In the genomic region with DNA sequence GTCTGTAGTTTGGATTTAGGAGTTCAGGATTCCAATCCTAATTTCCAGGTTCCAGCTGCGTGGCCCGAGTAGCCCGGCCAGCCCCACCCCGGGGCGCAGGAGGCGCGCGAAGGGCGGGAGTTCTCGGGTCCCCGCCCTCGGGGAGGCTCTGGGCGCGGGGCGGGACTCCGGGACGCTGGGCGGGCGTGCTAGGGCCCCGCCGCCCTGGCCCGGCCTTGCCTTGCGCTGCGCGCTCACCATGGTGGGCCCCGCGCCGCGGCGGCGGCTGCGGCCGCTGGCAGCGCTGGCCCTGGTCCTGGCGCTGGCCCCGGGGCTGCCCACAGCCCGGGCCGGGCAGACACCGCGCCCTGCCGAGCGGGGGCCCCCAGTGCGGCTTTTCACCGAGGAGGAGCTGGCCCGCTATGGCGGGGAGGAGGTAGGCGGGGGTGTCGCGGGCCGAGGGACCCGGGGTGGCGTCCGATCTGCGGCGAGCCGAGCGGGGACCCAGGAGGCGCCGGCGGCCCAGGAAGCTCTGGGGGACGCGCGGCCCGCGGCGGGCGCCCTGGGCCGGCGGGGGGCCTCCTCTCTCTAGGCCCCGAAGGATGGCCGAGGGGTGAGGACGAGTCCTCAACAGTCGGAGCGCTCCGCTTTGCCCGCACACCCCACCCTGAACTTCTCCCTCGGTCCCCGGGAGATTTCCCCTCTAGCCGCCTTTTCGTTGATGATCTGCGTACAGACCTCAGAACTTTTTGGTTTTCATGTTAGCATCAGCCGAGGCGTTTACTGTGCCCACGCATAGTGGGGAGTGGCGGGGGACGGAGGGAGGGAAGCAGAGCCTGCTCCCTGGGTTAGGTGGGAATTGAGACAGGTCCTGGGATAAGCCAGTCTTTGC, we compare ENCODE assay signal across 8 cellular contexts. TPM values are rescaled to one million over a fixed set of nuclear protein-coding genes. Genes with fewer than 3 reads are reported as not detected.
DNase-seq lines count a peak whose midpoint lies in the region; ATAC-seq and TF ChIP-seq lines count a peak whose summit lies in the region.

Gene NENF, plus strand, starts transcription at position 215 of the 871 bp plus-strand sequence. Its CDS starts 24 bp downstream, at position 239.

- no peaks in the 10 kb centered on the region for H3K27me3 ChIP-seq in BJ (ENCODE audit: control insufficient read depth, insufficient read depth, low read length)

- no peaks in the 10 kb centered on the region for H3K9me3 Mint-ChIP-seq in activated CD4-positive, alpha-beta memory T cell treated with anti-CD3 and anti-CD28 coated beads for 36 hours

- H3K4me3 ChIP-seq in BJ (ENCODE audit: low read depth, low read length) = peak within 1 kb of the TSS; percentile 59

- no peaks in the 10 kb centered on the region for H3K36me3 ChIP-seq in BJ (ENCODE audit: control insufficient read depth, insufficient read depth, low read length)

- intact Hi-C loops in activated CD4-positive, alpha-beta memory T cell treated with anti-CD3 and anti-CD28 coated beads for 36 hours (cut with micrococcal nuclease) = loop anchor here (1.0 to 5.0 kb wide), 2 partner anchors 18 to 396 kb away; partner anchors contain the start of genes DTL and INTS7

- H3K36me3 Mint-ChIP-seq in activated CD4-positive, alpha-beta memory T cell treated with anti-CD3 and anti-CD28 coated beads for 36 hours = no peaks in the 10 kb centered on the region

- H3K4me3 Mint-ChIP-seq in activated CD4-positive, alpha-beta memory T cell treated with anti-CD3 and anti-CD28 coated beads for 36 hours = peak within 1 kb of the TSS; percentile 73

- DNase-seq in BJ (ENCODE audit: low read depth) (peak; percentile 11), NCI-H526 treated with DMSO at 0.1 percent for 48 hours (lab: John Stamatoyannopoulos, UW) (peak; percentile 32), lung microvascular endothelial cell (ENCODE audit: low read depth in 2 of 2) (peak; percentile 57 to 82)
- DNase-seq in activated CD4-positive, alpha-beta memory T cell treated with anti-CD3 and anti-CD28 coated beads for 36 hours = peak; percentile 84
- peak; percentile 56 for DNase-seq in effector CD4-positive, alpha-beta T cell
- DNase-seq in stimulated activated CD4-positive, alpha-beta T cell treated with anti-CD3 and anti-CD28 coated beads, TNF-alpha, amount 100 ng/mL, for 4 hours (ENCODE audit: low read depth in 3 of 3) = peak; percentile 43 to 65 (median 53)

- no peak for TF ChIP-seq CTCF in BJ (IDR thresholded peaks at IDR 0.05; ENCODE audit: insufficient read depth, low read depth, low read length)

- no peak within 1 kb of the TSS for H3K27ac Mint-ChIP-seq in activated CD4-positive, alpha-beta memory T cell treated with anti-CD3 and anti-CD28 coated beads for 36 hours

- POLR2A ChIA-PET in BJ (lab: Charles Lee) = no interaction called here
- POLR2A ChIA-PET in activated CD4-positive, alpha-beta memory T cell treated with anti-CD3 and anti-CD28 coated beads for 36 hours (lab: Charles Lee) = interaction anchor here (0.6 to 1.3 kb wide), 4 partner anchors 125 to 297 kb away, joined by 3 to 4 read pairs (median 3); partner anchors contain the start of gene ATF3

- H3K27me3 Mint-ChIP-seq in activated CD4-positive, alpha-beta memory T cell treated with anti-CD3 and anti-CD28 coated beads for 36 hours = no peaks in the 10 kb centered on the region

- peaks cover 33% of the 10 kb centered on the region for H3K4me1 Mint-ChIP-seq in activated CD4-positive, alpha-beta memory T cell treated with anti-CD3 and anti-CD28 coated beads for 36 hours (ENCODE audit: low read depth)

- ATAC-seq in GM19043 (IDR thresholded peaks at IDR 0.05; ENCODE audit: low read depth, unreplicated experiment) = peak; percentile 98
- peak; percentile 99 for ATAC-seq in HG03342 (IDR thresholded peaks at IDR 0.05; ENCODE audit: unreplicated experiment)

- CTCF ChIA-PET in BJ (lab: Yijun Ruan, JAX) = interaction anchor here (0.9 to 1.4 kb wide), 2 partner anchors 22 to 23 kb away, joined by 3 to 5 read pairs; no protein-coding TSS in a partner anchor
- CTCF ChIA-PET in activated CD4-positive, alpha-beta memory T cell treated with anti-CD3 and anti-CD28 coated beads for 36 hours (lab: Charles Lee) = interaction anchor here (0.9 to 2.2 kb wide), 4 partner anchors 23 to 735 kb away, joined by 3 to 12 read pairs (median 5); no protein-coding TSS in a partner anchor

RNA-seq across cellular contexts. Expression of gene NENF, which starts in this region (rescaled TPM):
- 77.4 and 85.6 TPM in 2 replicates for polyA plus RNA-seq in BJ (2011; rRNA removed)
- 12.2 and 22.4 TPM in 2 replicates for polyA minus RNA-seq in BJ (2011; rRNA and poly(A)+ RNA removed)
- 10 to 100 TPM; 38.4 to 42.7 TPM for total RNA-seq in activated CD4-positive, alpha-beta memory T cell treated with anti-CD3 and anti-CD28 coated beads for 36 hours
- 2.4 and 11.8 TPM in 2 replicates for total RNA-seq in lung microvascular endothelial cell

Comparison
In these comparisons a context has a peak if more than half of its experiments do, and no peak if none do; other contexts are left out.
1. Peak in every context shown above with its lines: DNase-seq, ATAC-seq and H3K4me3 ChIP-seq.
2. DNase-seq: peak in every context shown above with its lines; median percentile 84 in activated CD4-positive, alpha-beta memory T cell treated with anti-CD3 and anti-CD28 coated beads for 36 hours; 70 in lung microvascular endothelial cell; 56 in effector CD4-positive, alpha-beta T cell; 53 in stimulated activated CD4-positive, alpha-beta T cell treated with anti-CD3 and anti-CD28 coated beads, TNF-alpha, amount 100 ng/mL, for 4 hours; 32 in NCI-H526 treated with DMSO at 0.1 percent for 48 hours; 11 in BJ.